ENCODE assay signal across 24 cellular contexts in genomic region chr9:126462617-126463016, GRCh38.
"Had no signal": no experiment of that assay in that cellular context is flagged by ENCODE, and none has a peak within 500 bp of the region (broad histone marks: within the 10 kb centered on the region; RNA-seq: fewer than 3 reads in every experiment).

No MANE protein-coding gene starts in this region.

- H3K27ac ChIP-seq: left ventricle myocardium inferior, ovary, right atrium auricular region, right lobe of liver, suprapubic skin, thoracic aorta, tibial artery, uterus had no signal

- ATAC-seq: mucosa of descending colon; naive thymus-derived CD4-positive, alpha-beta T cell; natural killer cell treated with Interleukin-12 subunit alpha and Interleukin-12 subunit beta and Interleukin-15 and Interleukin-18, amount 100 ng/mL, for 72 hours; right lobe of liver; stimulated activated effector memory CD8-positive, alpha-beta T cell treated with anti-CD3 and anti-CD28 coated beads, Interleukin-12 subunit alpha, Interleukin-12 subunit beta, amount 100 ng/mL, for 72 hours had no signal

- H3K36me3 Mint-ChIP-seq: naive thymus-derived CD4-positive, alpha-beta T cell; natural killer cell treated with Interleukin-12 subunit alpha and Interleukin-12 subunit beta and Interleukin-15 and Interleukin-18, amount 100 ng/mL, for 72 hours; stimulated activated effector memory CD8-positive, alpha-beta T cell treated with anti-CD3 and anti-CD28 coated beads, Interleukin-12 subunit alpha, Interleukin-12 subunit beta, amount 100 ng/mL, for 72 hours had no signal

- H3K4me2 ChIP-seq: smooth muscle cell had no signal

- H3K27me3 ChIP-seq: ovary, right atrium auricular region, right lobe of liver, suprapubic skin, tibial artery, uterus had no signal

- H3K4me1 ChIP-seq: right atrium auricular region, right lobe of liver, tibial artery, uterus had no signal

- H3K4me3 Mint-ChIP-seq: immature natural killer cell; naive thymus-derived CD4-positive, alpha-beta T cell; natural killer cell treated with Interleukin-12 subunit alpha and Interleukin-12 subunit beta and Interleukin-15 and Interleukin-18, amount 100 ng/mL, for 72 hours; stimulated activated effector memory CD8-positive, alpha-beta T cell treated with anti-CD3 and anti-CD28 coated beads, Interleukin-12 subunit alpha, Interleukin-12 subunit beta, amount 100 ng/mL, for 72 hours; stimulated activated naive CD8-positive, alpha-beta T cell treated with anti-CD3 and anti-CD28 coated beads, Interleukin-15, Interleukin-2, amounts not matched to agents 100 ng/mL and 50 ng/mL, for 24 hours had no signal

- H3K27ac Mint-ChIP-seq: immature natural killer cell; naive thymus-derived CD4-positive, alpha-beta T cell; natural killer cell treated with Interleukin-12 subunit alpha and Interleukin-12 subunit beta and Interleukin-15 and Interleukin-18, amount 100 ng/mL, for 72 hours; progenitor cell of endocrine pancreas; stimulated activated effector memory CD8-positive, alpha-beta T cell treated with anti-CD3 and anti-CD28 coated beads, Interleukin-12 subunit alpha, Interleukin-12 subunit beta, amount 100 ng/mL, for 72 hours; stimulated activated naive CD8-positive, alpha-beta T cell treated with anti-CD3 and anti-CD28 coated beads, Interleukin-15, Interleukin-2, amounts not matched to agents 100 ng/mL and 50 ng/mL, for 24 hours had no signal

- H3K27me3 Mint-ChIP-seq: natural killer cell treated with Interleukin-12 subunit alpha and Interleukin-12 subunit beta and Interleukin-15 and Interleukin-18, amount 100 ng/mL, for 72 hours; progenitor cell of endocrine pancreas; stimulated activated naive CD8-positive, alpha-beta T cell treated with anti-CD3 and anti-CD28 coated beads, Interleukin-15, Interleukin-2, amounts not matched to agents 100 ng/mL and 50 ng/mL, for 24 hours had no signal

- H3K9me3 Mint-ChIP-seq: immature natural killer cell; naive thymus-derived CD4-positive, alpha-beta T cell; natural killer cell treated with Interleukin-12 subunit alpha and Interleukin-12 subunit beta and Interleukin-15 and Interleukin-18, amount 100 ng/mL, for 72 hours; stimulated activated effector memory CD8-positive, alpha-beta T cell treated with anti-CD3 and anti-CD28 coated beads, Interleukin-12 subunit alpha, Interleukin-12 subunit beta, amount 100 ng/mL, for 72 hours; stimulated activated naive CD8-positive, alpha-beta T cell treated with anti-CD3 and anti-CD28 coated beads, Interleukin-15, Interleukin-2, amounts not matched to agents 100 ng/mL and 50 ng/mL, for 24 hours had no signal

- DNase-seq: immature natural killer cell; left ventricle myocardium inferior; mesendoderm; midbrain; mucosa of descending colon; naive thymus-derived CD4-positive, alpha-beta T cell; stimulated activated CD4-positive, alpha-beta T cell treated with anti-CD3 and anti-CD28 coated beads, Interleukin-12 subunit alpha, Interleukin-12 subunit beta, amount 100 ng/mL, for 4 hours; stimulated activated CD4-positive, alpha-beta T cell treated with anti-CD3 and anti-CD28 coated beads, Interleukin-15, amount 100 ng/mL, for 24 hours; stimulated activated CD4-positive, alpha-beta T cell treated with anti-CD3 and anti-CD28 coated beads, Interleukin-2, amount 100 ng/mL, for 24 hours; stimulated activated CD4-positive, alpha-beta T cell treated with anti-CD3 and anti-CD28 coated beads, Interleukin-4, amount 100 ng/mL, for 24 hours; stimulated activated naive CD4-positive, alpha-beta T cell; uterus had no signal

- H3K36me3 ChIP-seq: left ventricle myocardium inferior, ovary, right atrium auricular region, right lobe of liver, suprapubic skin, thoracic aorta, uterus had no signal

- H3K9me3 ChIP-seq: left ventricle myocardium inferior, mucosa of descending colon, ovary, right atrium auricular region, right lobe of liver, suprapubic skin, thoracic aorta, tibial artery, uterus had no signal

- H3K4me3 ChIP-seq: left ventricle myocardium inferior, lung, mucosa of descending colon, ovary, right atrium auricular region, right lobe of liver, smooth muscle cell, suprapubic skin, thoracic aorta, tibial artery, uterus had no signal
